ENCODE assay signal across 8 cellular contexts in genomic region chr4:8199594-8200301, GRCh38. TPM values are rescaled to one million over a fixed set of nuclear protein-coding genes. Genes with fewer than 3 reads are reported as not detected.
DNase-seq lines count a peak whose midpoint lies in the region; ATAC-seq, FAIRE-seq and TF ChIP-seq lines count a peak whose summit lies in the region.

No MANE protein-coding gene starts in this region.

- no peaks in the 10 kb centered on the region for H3K9me3 ChIP-seq in Caco-2
- H3K9me3 ChIP-seq in H1 (ENCODE audit: insufficient read depth in 2 of 2, low read depth in 1 of 2, low read length in 1 of 2) = no peaks in the 10 kb centered on the region
- H3K9me3 ChIP-seq in ovary = no peaks in the 10 kb centered on the region

- H3K36me3 ChIP-seq in Caco-2 (ENCODE audit: control insufficient read depth, insufficient read depth, low read length) (no peaks in the 10 kb centered on the region), H1 (ENCODE audit: control insufficient read depth in 2 of 4, insufficient read depth in 4 of 4, low read length in 3 of 4) (no peaks in the 10 kb centered on the region), ovary (no peaks in the 10 kb centered on the region)

- POLR2A ChIA-PET in Caco-2 (lab: Charles Lee) = no interaction called here
- POLR2A ChIA-PET in RWPE1 (lab: Yijun Ruan, JAX; ENCODE audit: low non-redundant PET) = no interaction called here
- POLR2A ChIA-PET in H1 (lab: Charles Lee; ENCODE audit: partially characterized antibody) = no interaction called here

- H3K79me2 ChIP-seq in H1 (ENCODE audit: control insufficient read depth in 1 of 2, insufficient read depth in 2 of 2, low read length in 2 of 2) = no peaks in the 10 kb centered on the region

- H4K5ac ChIP-seq in H1 (ENCODE audit: insufficient read length, low read depth, low read length) = no peak overlapping the region

- no peaks in the 10 kb centered on the region for H3K27me3 Mint-ChIP-seq in Caco-2 (ENCODE audit: insufficient read depth, unreplicated experiment)

- H3K9me3 Mint-ChIP-seq in Caco-2 (ENCODE audit: unreplicated experiment) = no peaks in the 10 kb centered on the region

- no peak overlapping the region for H2BK15ac ChIP-seq in H1 (ENCODE audit: low read length)

- CTCF ChIA-PET in Caco-2 (lab: Charles Lee) (interaction anchor here (0.9 to 1.6 kb wide), 5 partner anchors 20 to 211 kb away, joined by 3 to 22 read pairs (median 4); no protein-coding TSS in a partner anchor), RWPE1 (lab: Yijun Ruan, JAX) (interaction anchor here (0.5 to 3.5 kb wide), 4 partner anchors 19 to 1491 kb away, joined by 3 to 21 read pairs (median 6); no protein-coding TSS in a partner anchor), H1 (lab: Charles Lee; ENCODE audit: partially characterized antibody) (interaction anchor here (1.2 to 3.9 kb wide), 4 partner anchors 9 to 126 kb away, joined by 4 to 21 read pairs (median 4); no protein-coding TSS in a partner anchor)

- no peak for TF ChIP-seq RAD21 in H1 (IDR thresholded peaks at IDR 0.05 in 1 of 2, conservative IDR thresholded peaks at IDR 0.05 in 1 of 2; ENCODE audit: low read depth in 2 of 2, low read length in 2 of 2)

- no peak overlapping the region for H3K4me2 ChIP-seq in H1 (ENCODE audit: insufficient read depth in 1 of 2, low read depth in 2 of 2, low read length in 2 of 2)

- BruUV-seq in Caco-2 (replicated peaks; lab: Mats Ljungman, UMichigan) = TSS peak; percentile 69

- no peak overlapping the region for H2BK5ac ChIP-seq in H1 (ENCODE audit: low read depth, low read length)

- WGBS in H1 (ENCODE audit: extremely low coverage in 1 of 2, insufficient coverage in 1 of 2, insufficient read length in 1 of 2, insufficient replicate concordance in 2 of 2, low coverage in 1 of 2, low lambda C conversion rate in 2 of 2, missing lambda C conversion rate in 1 of 2), 2 experiments = 92% methylated on average over 23 of the region's 26 CpGs; no CpG with 5 or more reads in 1 of the 2 experiments
- 66 to 77% (median 69%) methylated on average over 26 of the region's 26 CpGs for WGBS in ovary, 3 donors

- peak overlapping the region; percentile 81 for H3K4me3 Mint-ChIP-seq in Caco-2 (ENCODE audit: unreplicated experiment)

- H4K20me1 ChIP-seq in H1 (replicated peaks in 1 of 2; ENCODE audit: control insufficient read depth in 1 of 2, insufficient read depth in 2 of 2, low read length in 2 of 2) = peaks cover 0 to 3% of the 10 kb centered on the region in 2 experiments

- H3K79me1 ChIP-seq in H1 (ENCODE audit: low read depth, low read length) = no peaks in the 10 kb centered on the region

- intact Hi-C loops in Caco-2 (cut with micrococcal nuclease; ENCODE audit: unreplicated experiment) (loop anchor here (2.0 kb wide), 1 partner anchor 39 kb away; no protein-coding TSS in a partner anchor), ovary (cut with DNase I) (no loop called here)

- H2AK5ac ChIP-seq in H1 (ENCODE audit: low read depth, low read length) = no peak overlapping the region

- H3K27ac ChIP-seq in RWPE1 (peak overlapping the region; percentile 96), H1 (ENCODE audit: low read depth, low read length) (no peak overlapping the region), ovary (peak overlapping the region in 1 of 2 donors; percentile 12)

- TF ChIP-seq CTCF in Caco-2 (IDR thresholded peaks at IDR 0.05; ENCODE audit: insufficient read depth in 1 of 2, low read depth in 1 of 2, low read length in 1 of 2, severe bottlenecking in 1 of 2, unreplicated experiment in 1 of 2) = no peak
- no peak for TF ChIP-seq CTCF in RWPE1 (conservative IDR thresholded peaks at IDR 0.05; ENCODE audit: low read depth)
- TF ChIP-seq CTCF in H1 (IDR thresholded peaks at IDR 0.05; ENCODE audit: control extremely low read depth in 1 of 3, insufficient read depth in 1 of 3, low read depth in 1 of 3, low read length in 3 of 3) = no peak
- TF ChIP-seq CTCF in ovary (IDR thresholded peaks at IDR 0.05) = no peak

- ATAC-seq in HG03342 (IDR thresholded peaks at IDR 0.05; ENCODE audit: unreplicated experiment) (no peak), GM18511 (IDR thresholded peaks at IDR 0.05; ENCODE audit: unreplicated experiment) (no peak)

- no peak overlapping the region for H3K9ac ChIP-seq in H1 (replicated peaks in 1 of 4; ENCODE audit: extremely low read depth in 1 of 4, low read depth in 3 of 4, low read length in 3 of 4)

- H3K27ac Mint-ChIP-seq in Caco-2 (ENCODE audit: unreplicated experiment) = peak overlapping the region; percentile 89

- peak overlapping the region; percentile 57 for H4K8ac ChIP-seq in H1 (ENCODE audit: extremely low read depth, insufficient read depth, low read length)

- no peak for DNase-seq in Caco-2
- DNase-seq in RWPE1 (ENCODE audit: low spot score) = peak; percentile 24
- no peak for DNase-seq in H1 (ENCODE audit: low read depth in 1 of 2, low spot score in 2 of 2)
- DNase-seq in ovary = peak in 1 of 5 donors; percentile 54
- no peak for DNase-seq in NCI-H526 treated with DMSO at 0.1 percent for 48 hours (lab: John Stamatoyannopoulos, UW)
- no peak for DNase-seq in nucleus accumbens (lab: John Stamatoyannopoulos, UW)

- H3K4me3 ChIP-seq in Caco-2 (ENCODE audit: low read depth, low read length) (peak overlapping the region; percentile 44), H1 (ENCODE audit: extremely low read depth in 1 of 4, insufficient read depth in 2 of 4, low read depth in 3 of 4, low read length in 4 of 4) (no peak overlapping the region), ovary (peak overlapping the region; percentile 12)

- H2AFZ ChIP-seq in H1 (ENCODE audit: low read length) = no peak overlapping the region

- no peak for TF ChIP-seq POLR2A in H1 (IDR thresholded peaks at IDR 0.05; ENCODE audit: control extremely low read depth in 1 of 2, low read depth in 2 of 2, low read length in 2 of 2)
- TF ChIP-seq POLR2A in ovary (IDR thresholded peaks at IDR 0.05) = no peak

- no peak overlapping the region for H3K23ac ChIP-seq in H1 (ENCODE audit: insufficient read length)

- no peak overlapping the region for H3K18ac ChIP-seq in H1 (ENCODE audit: extremely low read depth, low read length)

- peaks cover 17% of the 10 kb centered on the region for H3K4me1 Mint-ChIP-seq in Caco-2 (ENCODE audit: low read depth, unreplicated experiment)

- H2BK12ac ChIP-seq in H1 (ENCODE audit: low read depth, low read length) = no peak overlapping the region

- H3K56ac ChIP-seq in H1 (replicated peaks; ENCODE audit: insufficient read length, low read depth, low read length) = no peak overlapping the region

- no peaks in the 10 kb centered on the region for H3K23me2 ChIP-seq in H1 (ENCODE audit: low read depth, low read length)

- peaks cover 4% of the 10 kb centered on the region for H3K36me3 Mint-ChIP-seq in Caco-2 (ENCODE audit: insufficient read depth, unreplicated experiment)

- H3K4me1 ChIP-seq in Caco-2 = peaks cover 48% of the 10 kb centered on the region
- H3K4me1 ChIP-seq in H1 (replicated peaks in 1 of 4; ENCODE audit: control insufficient read depth in 3 of 4, insufficient read depth in 4 of 4, low read length in 3 of 4) = no peaks in the 10 kb centered on the region; a peak in 1 of 7 replicates
- peaks cover 12% of the 10 kb centered on the region for H3K4me1 ChIP-seq in ovary (ENCODE audit: insufficient read depth)

- H3K27me3 ChIP-seq in Caco-2 (replicated peaks; ENCODE audit: control insufficient read depth, insufficient read depth, low read length) (no peaks in the 10 kb centered on the region), H1 (replicated peaks in 1 of 4; ENCODE audit: control insufficient read depth in 3 of 4, extremely low read depth in 1 of 4, insufficient read depth in 3 of 4, low read length in 3 of 4) (no peaks in the 10 kb centered on the region), ovary (no peaks in the 10 kb centered on the region)

- no peak overlapping the region for H4K91ac ChIP-seq in H1 (replicated peaks; ENCODE audit: insufficient read length, low read length)

- H2BK20ac ChIP-seq in H1 (ENCODE audit: low read length) = no peak overlapping the region

- no peak for TF ChIP-seq EP300 in H1 (IDR thresholded peaks at IDR 0.05; ENCODE audit: borderline replicate concordance in 1 of 2, low read depth in 2 of 2, low read length in 2 of 2)
- TF ChIP-seq EP300 in ovary (IDR thresholded peaks at IDR 0.05) = no peak

- no peak overlapping the region for H2BK120ac ChIP-seq in H1 (replicated peaks; ENCODE audit: low read depth, low read length)

- FAIRE-seq in H1 (lab: Jason Lieb, UNC) = no peak

- no peak overlapping the region for H3K4ac ChIP-seq in H1 (replicated peaks; ENCODE audit: insufficient read length, low read depth, low read length)

- H3K14ac ChIP-seq in H1 (ENCODE audit: insufficient read length) = no peak overlapping the region

TF ChIP-seq in H1, 55 proteins besides CTCF, POLR2A, EP300 and RAD21 (continues in another document):
- TF ChIP-seq TAF1 (IDR thresholded peaks at IDR 0.05; ENCODE audit: low read depth, low read length) (no peak), RFX5 (IDR thresholded peaks at IDR 0.05; ENCODE audit: borderline replicate concordance, low read depth, low read length) (no peak), ZNF274 (IDR thresholded peaks at IDR 0.05; ENCODE audit: borderline replicate concordance, extremely low read depth, low read length) (no peak)

RNA-seq across cellular contexts. Expression of gene SH3TC1, which starts 0.7 kb away (rescaled TPM):
- total RNA-seq in Caco-2 (2022) = 17.2 and 18.6 TPM in 2 replicates
- 0.29 TPM in 1 of 2 replicates, not detected in the other for total RNA-seq in H1 (2021; fragmentation: NEBNext Ultra II Directional; extraction: Animal tissue kit (Norgen Biotek cat#: 25700))
- polyA plus RNA-seq in H1 (2011; rRNA removed) = 0.13 and 0.15 TPM in 2 replicates
- 0.14 TPM for polyA plus RNA-seq in H1 (2011; cell fraction: cytosol; rRNA removed)
- 0.29 TPM for polyA plus RNA-seq in H1 (2011; cell fraction: nucleus; rRNA removed)
- 0.08 to 0.36 TPM (median 0.14 TPM) in 4 replicates for polyA plus RNA-seq in H1 (2012, experiment 1 of 2)
- 0.22 TPM for polyA plus RNA-seq in H1 (2012, experiment 2 of 2)
- 0.16 TPM for polyA plus RNA-seq in H1 (2013, experiment 1 of 2)
- 0.07 TPM for polyA plus RNA-seq in H1 (2013, experiment 2 of 2)
- 0.13 and 0.71 TPM in 2 replicates for polyA minus RNA-seq in H1 (2011; rRNA and poly(A)+ RNA removed)
- polyA minus RNA-seq in H1 (2011; cell fraction: cytosol; rRNA and poly(A)+ RNA removed) = not detected
- 0.30 TPM for polyA minus RNA-seq in H1 (2011; cell fraction: nucleus; rRNA and poly(A)+ RNA removed)
- 10 to 100 TPM in 3 of 7 donors, 1 to 10 TPM in 4; 4.6 to 34.5 (median 7.7) TPM for total RNA-seq in ovary
- polyA plus RNA-seq in ovary = 1 to 10 TPM; 1.1 to 3.4 TPM

RNA-seq across cellular contexts. Expression of gene ABLIM2, which starts 41.1 kb away (rescaled TPM):
- total RNA-seq in Caco-2 (2022) = 0.23 TPM in 1 of 2 replicates, not detected in the other
- 2.8 and 3.0 TPM in 2 replicates for total RNA-seq in H1 (2021; fragmentation: NEBNext Ultra II Directional; extraction: Animal tissue kit (Norgen Biotek cat#: 25700))
- polyA plus RNA-seq in H1 (2011; rRNA removed) = 3.0 TPM in 2 replicates
- 3.6 TPM for polyA plus RNA-seq in H1 (2011; cell fraction: cytosol; rRNA removed)
- polyA plus RNA-seq in H1 (2011; cell fraction: nucleus; rRNA removed) = 5.9 TPM
- polyA plus RNA-seq in H1 (2012, experiment 1 of 2) = 2.9 to 4.0 TPM (median 3.3 TPM) in 4 replicates
- 2.2 TPM for polyA plus RNA-seq in H1 (2012, experiment 2 of 2)
- polyA plus RNA-seq in H1 (2013, experiment 1 of 2) = 0.95 TPM
- 1.2 TPM for polyA plus RNA-seq in H1 (2013, experiment 2 of 2)
- polyA minus RNA-seq in H1 (2011; rRNA and poly(A)+ RNA removed) = 2.7 and 4.9 TPM in 2 replicates
- 1.2 TPM for polyA minus RNA-seq in H1 (2011; cell fraction: cytosol; rRNA and poly(A)+ RNA removed)
- polyA minus RNA-seq in H1 (2011; cell fraction: nucleus; rRNA and poly(A)+ RNA removed) = 9.1 TPM
- 1 to 10 TPM in 5 of 7 donors, under 1 TPM in 2; 0.81 to 7.9 (median 3.0) TPM for total RNA-seq in ovary
- 1 to 10 TPM in 1 of 2 donors, under 1 TPM in 1; 0.87 to 1.3 TPM for polyA plus RNA-seq in ovary

Comparison
In these comparisons a context has a peak if more than half of its experiments do, and no peak if none do; other contexts are left out.
1. H3K4me3 ChIP-seq: peak in Caco-2 (single experiment) and ovary (single experiment); none in H1 (0 of 4).